ENCODE assay signal across 31 cellular contexts in genomic region chrX:104795804-104796203, GRCh38.
"Had no signal": no experiment of that assay in that cellular context is flagged by ENCODE, and none has a peak within 500 bp of the region (broad histone marks: within the 10 kb centered on the region; RNA-seq: fewer than 3 reads in every experiment).

No MANE protein-coding gene starts in this region.

- ATAC-seq: activated T-cell treated with anti-CD3 and anti-CD28 coated beads, Interleukin-2, amount 50 U/mL, for 4 hours; activated T-helper 17 cell treated with anti-CD3 and anti-CD28 coated beads, Interleukin-2, amount 50 U/mL, for 72 hours; body of pancreas; effector memory CD8-positive, alpha-beta T cell; foreskin keratinocyte; gastrocnemius medialis; heart left ventricle; T-helper 17 cell had no signal

- H3K27ac ChIP-seq: body of pancreas, esophagus muscularis mucosa, foreskin keratinocyte, gastrocnemius medialis, heart left ventricle had no signal

- H3K4me3 Mint-ChIP-seq: activated CD4-positive, alpha-beta memory T cell treated with anti-CD3 and anti-CD28 coated beads, Interleukin-2, amount 10 ng/mL, durations not matched to agents 7 days and 5 days; activated CD4-positive, alpha-beta T cell treated with anti-CD3 and anti-CD28 coated beads, Interleukin-2, amount 10 ng/mL, durations not matched to agents 7 days and 5 days; activated naive CD8-positive, alpha-beta T cell; activated T-cell treated with anti-CD3 and anti-CD28 coated beads, Interleukin-2, amount 50 U/mL, for 4 hours; activated T-helper 17 cell treated with anti-CD3 and anti-CD28 coated beads, Interleukin-2, amount 50 U/mL, for 72 hours; effector memory CD8-positive, alpha-beta T cell; T-helper 17 cell; T-helper 2 cell treated with Interferon-gamma antibody and Interleukin-4, amounts not matched to agents 5 μg/mL and 100 μg/mL, for 36 hours had no signal

- H3K27ac Mint-ChIP-seq: activated CD4-positive, alpha-beta memory T cell treated with anti-CD3 and anti-CD28 coated beads, Interleukin-2, amount 10 ng/mL, durations not matched to agents 7 days and 5 days; activated CD4-positive, alpha-beta T cell treated with anti-CD3 and anti-CD28 coated beads, Interleukin-2, amount 10 ng/mL, durations not matched to agents 7 days and 5 days; activated naive CD8-positive, alpha-beta T cell; activated T-helper 17 cell treated with anti-CD3 and anti-CD28 coated beads, Interleukin-2, amount 50 U/mL, for 72 hours; effector memory CD8-positive, alpha-beta T cell; T-helper 17 cell; T-helper 2 cell treated with Interferon-gamma antibody and Interleukin-4, amounts not matched to agents 5 μg/mL and 100 μg/mL, for 36 hours had no signal

- H3K27me3 ChIP-seq: body of pancreas, foreskin keratinocyte, gastrocnemius medialis had no signal

- H3K36me3 Mint-ChIP-seq: activated naive CD8-positive, alpha-beta T cell had no signal

- H3K27me3 Mint-ChIP-seq: activated CD4-positive, alpha-beta memory T cell treated with anti-CD3 and anti-CD28 coated beads, Interleukin-2, amount 10 ng/mL, durations not matched to agents 7 days and 5 days; activated CD4-positive, alpha-beta T cell treated with anti-CD3 and anti-CD28 coated beads, Interleukin-2, amount 10 ng/mL, durations not matched to agents 7 days and 5 days; activated naive CD8-positive, alpha-beta T cell; activated T-helper 17 cell treated with anti-CD3 and anti-CD28 coated beads, Interleukin-2, amount 50 U/mL, for 72 hours; effector memory CD8-positive, alpha-beta T cell; T-helper 17 cell had no signal

- H3K36me3 ChIP-seq: esophagus muscularis mucosa, gastrocnemius medialis, heart left ventricle had no signal

- H3K4me3 ChIP-seq: body of pancreas, esophagus muscularis mucosa, gastrocnemius medialis, heart left ventricle had no signal

- H3K9me3 Mint-ChIP-seq: activated CD4-positive, alpha-beta memory T cell treated with anti-CD3 and anti-CD28 coated beads, Interleukin-2, amount 10 ng/mL, durations not matched to agents 7 days and 5 days; activated CD4-positive, alpha-beta T cell treated with anti-CD3 and anti-CD28 coated beads, Interleukin-2, amount 10 ng/mL, durations not matched to agents 7 days and 5 days; activated T-cell treated with anti-CD3 and anti-CD28 coated beads, Interleukin-2, amount 50 U/mL, for 4 hours; activated T-helper 17 cell treated with anti-CD3 and anti-CD28 coated beads, Interleukin-2, amount 50 U/mL, for 72 hours; effector memory CD8-positive, alpha-beta T cell; T-helper 2 cell treated with Interferon-gamma antibody and Interleukin-4, amounts not matched to agents 5 μg/mL and 100 μg/mL, for 36 hours had no signal

- FAIRE-seq: colon had no signal

- DNase-seq: activated CD4-positive, alpha-beta memory T cell treated with anti-CD3 and anti-CD28 coated beads, Interleukin-2, amount 10 ng/mL, durations not matched to agents 7 days and 5 days; activated CD4-positive, alpha-beta T cell treated with anti-CD3 and anti-CD28 coated beads for 1 hour; activated CD4-positive, alpha-beta T cell treated with anti-CD3 and anti-CD28 coated beads for 4 hours; activated CD4-positive, alpha-beta T cell treated with anti-CD3 and anti-CD28 coated beads, Interleukin-2, amount 10 ng/mL, durations not matched to agents 7 days and 5 days; activated CD4-positive, alpha-beta T cell treated with anti-CD3 and anti-CD28 coated beads, Interleukin-2, amount 50 U/mL, for 4 hours; activated CD8-positive, alpha-beta memory T cell treated with anti-CD3 and anti-CD28 coated beads for 24 hours; activated effector memory CD4-positive, alpha-beta T cell treated with Interleukin-2 at 50 U/mL for 16 hours; activated gamma-delta T cell treated with Interleukin-2 at 50 U/mL for 16 hours; activated naive CD4-positive, alpha-beta T cell treated with anti-CD3 and anti-CD28 coated beads, Interleukin-2, amount 50 U/mL, for 16 hours; activated naive CD4-positive, alpha-beta T cell treated with Interleukin-2 at 50 U/mL for 16 hours; activated T-cell treated with anti-CD3 and anti-CD28 coated beads, Interleukin-2, amount 50 U/mL, for 4 hours; amniotic stem cell; anterior cingulate cortex; body of pancreas; caudate nucleus; cortex of kidney; dermis blood vessel endothelial cell; effector CD4-positive, alpha-beta T cell; effector memory CD8-positive, alpha-beta T cell; erythroblast; foreskin keratinocyte; gastrocnemius medialis; glutamatergic neuron; heart left ventricle; T-helper 17 cell; T1000 had no signal

- H3K4me1 ChIP-seq: body of pancreas, esophagus muscularis mucosa, foreskin keratinocyte, gastrocnemius medialis, heart left ventricle had no signal

- H3K9me3 ChIP-seq: body of pancreas, esophagus muscularis mucosa, gastrocnemius medialis, heart left ventricle had no signal

- H3K4me1 Mint-ChIP-seq: activated CD4-positive, alpha-beta memory T cell treated with anti-CD3 and anti-CD28 coated beads, Interleukin-2, amount 10 ng/mL, durations not matched to agents 7 days and 5 days; activated CD4-positive, alpha-beta T cell treated with anti-CD3 and anti-CD28 coated beads, Interleukin-2, amount 10 ng/mL, durations not matched to agents 7 days and 5 days; activated T-helper 17 cell treated with anti-CD3 and anti-CD28 coated beads, Interleukin-2, amount 50 U/mL, for 72 hours; T-helper 17 cell had no signal
